ENCODE assay signal across 8 cellular contexts in genomic region chr16:89925596-89926079, GRCh38. TPM values are rescaled to one million over a fixed set of nuclear protein-coding genes. Genes with fewer than 3 reads are reported as not detected.
DNase-seq lines count a peak whose midpoint lies in the region; ATAC-seq, FAIRE-seq and TF ChIP-seq lines count a peak whose summit lies in the region.

No MANE protein-coding gene starts in this region.

- H3K4me3 Mint-ChIP-seq in astrocyte (ENCODE audit: unreplicated experiment) (peak overlapping the region; percentile 87), memory B cell (no peak overlapping the region)

- H3K4me1 Mint-ChIP-seq in astrocyte (ENCODE audit: low read depth, unreplicated experiment) = peaks cover 8% of the 10 kb centered on the region
- peaks cover 6% of the 10 kb centered on the region for H3K4me1 Mint-ChIP-seq in memory B cell

- TF ChIP-seq POLR2A in GM12892 (IDR thresholded peaks at IDR 0.05; ENCODE audit: low read depth, low read length) (no peak), adrenal gland (IDR thresholded peaks at IDR 0.05) (no peak)

- 2 to 18% (median 4%) methylated on average over 5 to 42 of the region's 42 CpGs for WGBS in adrenal gland, 4 donors

- peaks cover 70% of the 10 kb centered on the region for H4K20me1 ChIP-seq in astrocyte (ENCODE audit: insufficient read depth, low read length)

- H3K4me3 ChIP-seq in astrocyte (ENCODE audit: insufficient read depth, low read depth, low read length) (peak overlapping the region; percentile 89), adrenal gland (peak overlapping the region in 1 of 4 donors; percentile 66)

- H3K27me3 Mint-ChIP-seq in astrocyte (ENCODE audit: low read depth, unreplicated experiment) (no peaks in the 10 kb centered on the region), memory B cell (peaks cover 9% of the 10 kb centered on the region)

- H3K27me3 ChIP-seq in astrocyte (ENCODE audit: insufficient read depth, low read length) (no peaks in the 10 kb centered on the region), adrenal gland (no peaks in the 10 kb centered on the region)

- H3K36me3 Mint-ChIP-seq in astrocyte (ENCODE audit: low read depth, unreplicated experiment) (peaks cover 1% of the 10 kb centered on the region), memory B cell (peaks cover 2% of the 10 kb centered on the region)

- H3K27ac Mint-ChIP-seq in astrocyte (ENCODE audit: unreplicated experiment) (no peak overlapping the region), memory B cell (no peak overlapping the region)

- H2AFZ ChIP-seq in astrocyte (ENCODE audit: low read depth, low read length) = no peak overlapping the region

- H3K9me3 Mint-ChIP-seq in astrocyte (ENCODE audit: unreplicated experiment) = peaks cover 2% of the 10 kb centered on the region
- H3K9me3 Mint-ChIP-seq in memory B cell = no peaks in the 10 kb centered on the region

- H3K27ac ChIP-seq in astrocyte (ENCODE audit: low read depth, low read length) = peak overlapping the region; percentile 48
- peak overlapping the region in 1 of 5 donors; percentile 19 for H3K27ac ChIP-seq in adrenal gland

- H3K36me3 ChIP-seq in astrocyte (ENCODE audit: insufficient read depth, low read length) (peaks cover 5% of the 10 kb centered on the region), adrenal gland (replicated peaks in 1 of 2) (no peaks in the 10 kb centered on the region)

- peaks cover 19% of the 10 kb centered on the region for H3K4me1 ChIP-seq in astrocyte (ENCODE audit: insufficient read depth, low read length)
- peaks cover 25 to 55% of the 10 kb centered on the region in 2 donors for H3K4me1 ChIP-seq in adrenal gland (replicated peaks in 1 of 2)

- H3K4me2 ChIP-seq in astrocyte (ENCODE audit: low read length) = peak overlapping the region; percentile 100

- intact Hi-C loops in adrenal gland (cut with DNase I) = no loop called here

- H3K9me3 ChIP-seq in astrocyte (ENCODE audit: insufficient read depth, low read depth, low read length) (no peaks in the 10 kb centered on the region), adrenal gland (replicated peaks in 1 of 3) (no peaks in the 10 kb centered on the region)

- FAIRE-seq in astrocyte (lab: Jason Lieb, UNC) (no peak), GM12892 (lab: Jason Lieb, UNC) (no peak)

- H3K79me2 ChIP-seq in astrocyte (ENCODE audit: insufficient read depth, low read length) = peaks cover 74% of the 10 kb centered on the region

- TF ChIP-seq CTCF in astrocyte (IDR thresholded peaks at IDR 0.05; ENCODE audit: insufficient read depth, low read depth, low read length) (no peak), adrenal gland (IDR thresholded peaks at IDR 0.05) (peak in 1 of 6 experiments; percentile 5)

- peak; percentile 50 for DNase-seq in AG08396 (ENCODE audit: low spot score)
- peak; percentile 62 for DNase-seq in GOT3 (lab: John Stamatoyannopoulos, UW)
- no peak for DNase-seq in astrocyte (ENCODE audit: low read depth)
- DNase-seq in memory B cell (ENCODE audit: low spot score in 2 of 2) = no peak
- DNase-seq in GM12892 (ENCODE audit: insufficient read length) = no peak
- no peak for DNase-seq in adrenal gland
- DNase-seq in NCI-H748 (lab: John Stamatoyannopoulos, UW; ENCODE audit: unreplicated experiment) = no peak

- peak overlapping the region; percentile 64 for H3K9ac ChIP-seq in astrocyte (ENCODE audit: low read length)

- ATAC-seq in memory B cell (ENCODE audit: low read depth) (peak; percentile 4), HG02588 (IDR thresholded peaks at IDR 0.05; ENCODE audit: unreplicated experiment) (no peak)

RNA-seq across cellular contexts. Expression of gene TUBB3, which starts 2.5 kb away (rescaled TPM):
- 360 and 459 TPM in 2 replicates for total RNA-seq in astrocyte
- 0.38 TPM for polyA plus RNA-seq in GM12892 (2012; ENCODE audit: missing spikeins)
- 10 to 100 TPM in 7 of 8 donors, 1 to 10 TPM in 1; 6.4 to 63.8 (median 18.2) TPM for total RNA-seq in adrenal gland
- polyA plus RNA-seq in adrenal gland = 10 to 100 TPM; 12.5 to 13.2 (median 12.9) TPM

RNA-seq across cellular contexts. Expression of gene MC1R, which starts 7.0 kb away (rescaled TPM):
- total RNA-seq in astrocyte = 8.4 and 9.2 TPM in 2 replicates
- polyA plus RNA-seq in GM12892 (2012; ENCODE audit: missing spikeins) = 0.76 TPM
- 1 to 10 TPM in 7 of 8 donors, under 1 TPM in 1; 0.72 to 8.2 (median 5.7) TPM for total RNA-seq in adrenal gland
- polyA plus RNA-seq in adrenal gland = 10 to 100 TPM in 2 of 3 donors, under 1 TPM in 1; 0.55 to 20.4 (median 10.0) TPM

RNA-seq across cellular contexts. Expression of gene DEF8, which starts 22.9 kb away (rescaled TPM):
- total RNA-seq in astrocyte = 70.7 and 78.8 TPM in 2 replicates
- polyA plus RNA-seq in GM12892 (2012; ENCODE audit: missing spikeins) = 20.5 TPM
- total RNA-seq in adrenal gland = 10 to 100 TPM; 44.2 to 95.0 (median 62.7) TPM
- polyA plus RNA-seq in adrenal gland = 10 to 100 TPM; 21.4 to 89.1 (median 89.0) TPM

RNA-seq across cellular contexts. Expression of gene TCF25, which starts 52.2 kb away (rescaled TPM):
- total RNA-seq in astrocyte (187 and 193 TPM in 2 replicates), adrenal gland (100 to 1,000 TPM; 177 to 237 (median 207) TPM)
- 91.9 TPM for polyA plus RNA-seq in GM12892 (2012; ENCODE audit: missing spikeins)
- polyA plus RNA-seq in adrenal gland = 100 to 1,000 TPM; 215 to 438 (median 253) TPM

Comparison
In these comparisons a context has a peak if more than half of its experiments do, and no peak if none do; other contexts are left out.
1. DNase-seq: peak in AG08396 (single experiment) and GOT3 (single experiment); none in astrocyte (single experiment), memory B cell (0 of 2), GM12892 (single experiment), adrenal gland (0 of 7) and NCI-H748 (single experiment).